In the genomic region with DNA sequence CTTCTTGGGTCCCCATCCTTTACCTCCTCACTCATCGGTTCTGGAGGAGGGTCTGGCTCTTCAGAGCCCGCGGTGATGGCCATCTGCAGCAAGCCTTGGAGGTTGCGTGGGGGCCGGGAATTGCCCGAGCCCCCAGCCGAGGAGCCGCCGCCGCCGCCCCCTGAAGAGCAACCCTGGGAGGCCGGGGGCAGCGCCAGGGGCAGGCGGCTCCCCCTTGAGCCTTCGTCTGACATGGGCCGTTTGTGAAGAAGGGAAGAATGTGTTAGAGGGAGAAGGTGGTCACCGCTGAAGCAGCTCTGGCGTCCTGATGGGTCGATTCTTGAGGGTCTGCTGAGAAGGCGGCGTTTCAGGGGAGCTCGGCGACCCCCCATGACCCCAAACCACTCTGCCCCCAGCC, we compare ENCODE assay signal across 1 cellular context.
TF ChIP-seq lines count a peak whose summit lies in the region.

No MANE protein-coding gene starts in this region.

TF ChIP-seq in HepG2, 621 proteins besides CTCF, POLR2A, EP300 and RAD21:
- TF ChIP-seq ZNF563 (CRISPR knock-in tag; IDR thresholded peaks at IDR 0.05) (0 out of 2 replicates have a peak, but pooled peaks have one; percentile 4), EHMT2 (IDR thresholded peaks at IDR 0.05; ENCODE audit: borderline replicate concordance, low read depth, low read length) (no peak), ZNF878 (CRISPR knock-in tag; IDR thresholded peaks at IDR 0.05) (0 out of 2 replicates have a peak, but pooled peaks have one; percentile 40), ZNF329 (CRISPR knock-in tag; IDR thresholded peaks at IDR 0.05; ENCODE audit: low read depth) (no peak), MEIS1 (CRISPR knock-in tag; IDR thresholded peaks at IDR 0.05; ENCODE audit: borderline replicate concordance) (0 out of 2 replicates have a peak, but pooled peaks have one; percentile 41), ZSCAN30 (CRISPR knock-in tag; IDR thresholded peaks at IDR 0.05) (no peak)
- TF ChIP-seq, protein P1, sequence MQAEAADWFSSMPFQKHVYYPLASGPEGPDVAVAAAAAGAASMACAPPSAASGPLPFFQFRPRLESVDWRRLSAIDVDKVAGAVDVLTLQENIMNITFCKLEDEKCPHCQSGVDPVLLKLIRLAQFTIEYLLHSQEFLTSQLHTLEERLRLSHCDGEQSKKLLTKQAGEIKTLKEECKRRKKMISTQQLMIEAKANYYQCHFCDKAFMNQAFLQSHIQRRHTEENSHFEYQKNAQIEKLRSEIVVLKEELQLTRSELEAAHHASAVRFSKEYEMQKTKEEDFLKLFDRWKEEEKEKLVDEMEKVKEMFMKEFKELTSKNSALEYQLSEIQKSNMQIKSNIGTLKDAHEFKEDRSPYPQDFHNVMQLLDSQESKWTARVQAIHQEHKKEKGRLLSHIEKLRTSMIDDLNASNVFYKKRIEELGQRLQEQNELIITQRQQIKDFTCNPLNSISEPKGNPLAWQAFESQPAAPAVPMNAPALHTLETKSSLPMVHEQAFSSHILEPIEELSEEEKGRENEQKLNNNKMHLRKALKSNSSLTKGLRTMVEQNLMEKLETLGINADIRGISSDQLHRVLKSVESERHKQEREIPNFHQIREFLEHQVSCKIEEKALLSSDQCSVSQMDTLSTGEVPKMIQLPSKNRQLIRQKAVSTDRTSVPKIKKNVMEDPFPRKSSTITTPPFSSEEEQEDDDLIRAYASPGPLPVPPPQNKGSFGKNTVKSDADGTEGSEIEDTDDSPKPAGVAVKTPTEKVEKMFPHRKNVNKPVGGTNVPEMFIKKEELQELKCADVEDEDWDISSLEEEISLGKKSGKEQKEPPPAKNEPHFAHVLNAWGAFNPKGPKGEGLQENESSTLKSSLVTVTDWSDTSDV (CRISPR knock-in tag; IDR thresholded peaks at IDR 0.05) = no peak
